In the genomic region with DNA sequence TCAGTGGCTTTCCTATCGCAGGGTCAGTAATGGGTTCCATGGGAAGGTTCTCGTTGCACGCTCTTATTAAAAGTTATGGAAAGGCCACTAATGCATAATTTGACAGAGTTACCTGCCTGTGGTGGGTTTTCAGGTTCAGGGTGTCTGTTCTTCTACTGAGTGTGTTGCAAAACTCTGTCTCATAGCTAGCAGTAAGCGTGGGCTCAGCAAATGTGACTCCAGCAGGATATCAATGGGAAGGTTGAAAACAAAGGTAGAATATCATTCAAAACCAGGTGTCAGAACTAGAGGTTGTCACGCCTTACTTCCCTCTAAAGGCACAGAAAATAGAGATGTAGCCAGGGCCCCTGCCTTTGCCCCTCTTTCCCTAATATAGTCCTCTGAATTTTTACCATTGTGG, we compare ENCODE assay signal across 6 cellular contexts.
"Had no signal": no experiment of that assay in that cellular context is flagged by ENCODE, and none has a peak within 500 bp of the region (broad histone marks: within the 10 kb centered on the region; RNA-seq: fewer than 3 reads in every experiment).

No MANE protein-coding gene starts in this region.

- DNase-seq: GM23248, GOT3, H7, HFFc6 had no signal

- H3K4me3 ChIP-seq: GM23248, HAP-1 had no signal

- H3K27ac Mint-ChIP-seq: HFFc6, IgD-negative memory B cell had no signal

- H3K27ac ChIP-seq: GM23248 had no signal

- H3K4me3 Mint-ChIP-seq: HFFc6, IgD-negative memory B cell had no signal

- H3K9me3 Mint-ChIP-seq: HFFc6, IgD-negative memory B cell had no signal

- H3K4me1 Mint-ChIP-seq: IgD-negative memory B cell had no signal

- H3K27me3 Mint-ChIP-seq: IgD-negative memory B cell had no signal

- H3K9me3 ChIP-seq: HAP-1 had no signal
